In genomic region chr22:48803993-48804810, GRCh38 we compare ENCODE assay signal across 23 cellular contexts.
DNase-seq lines count a peak whose midpoint lies in the region; ATAC-seq, FAIRE-seq and TF ChIP-seq lines count a peak whose summit lies in the region.
"Had no signal": no experiment of that assay in that cellular context is flagged by ENCODE, and none has a peak within 500 bp of the region (broad histone marks: within the 10 kb centered on the region; RNA-seq: fewer than 3 reads in every experiment).

No MANE protein-coding gene starts in this region.

- no peak for FAIRE-seq in H1 (lab: Jason Lieb, UNC)

- H4K20me1 ChIP-seq in H1 (replicated peaks in 1 of 2; ENCODE audit: control insufficient read depth in 1 of 2, insufficient read depth in 2 of 2, low read length in 2 of 2) (no peaks in the 10 kb centered on the region), neural progenitor cell (ENCODE audit: low read depth) (no peaks in the 10 kb centered on the region)
- H4K20me1 ChIP-seq: BLaER1 had no signal

- no peak overlapping the region for H3K4me3 Mint-ChIP-seq in neural progenitor cell
- H3K4me3 Mint-ChIP-seq: CD4-positive, alpha-beta T cell; IgD-negative memory B cell had no signal

- H3K4me1 ChIP-seq in H1 (replicated peaks in 1 of 4; ENCODE audit: control insufficient read depth in 3 of 4, insufficient read depth in 4 of 4, low read length in 3 of 4) (no peaks in the 10 kb centered on the region), neural progenitor cell (no peaks in the 10 kb centered on the region)

- H2BK15ac ChIP-seq in H1 (ENCODE audit: low read length), result no peak overlapping the region

- H3K4ac ChIP-seq in H1 (replicated peaks; ENCODE audit: insufficient read length, low read depth, low read length), result no peak overlapping the region

- H4K8ac ChIP-seq in H1 (ENCODE audit: extremely low read depth, insufficient read depth, low read length), result peak overlapping the region; percentile 51; the same call in 1 of the 2 replicates

- no peaks in the 10 kb centered on the region for H3K4me1 Mint-ChIP-seq in neural progenitor cell
- H3K4me1 Mint-ChIP-seq: IgD-negative memory B cell had no signal

- no peak overlapping the region for H2AFZ ChIP-seq in H1 (ENCODE audit: low read length)
- H2AFZ ChIP-seq in neural progenitor cell (replicated peaks), result no peak overlapping the region
- H2AFZ ChIP-seq: GM23248 had no signal

- H2BK5ac ChIP-seq in H1 (ENCODE audit: low read depth, low read length), result no peak overlapping the region

- DNase-seq in M059J (ENCODE audit: low read depth) (peak; percentile 3), H1 (ENCODE audit: low read depth in 1 of 2, low spot score in 2 of 2) (no peak), neural progenitor cell (ENCODE audit: low spot score) (no peak), ureter (ENCODE audit: low spot score) (peak; percentile 12), NCI-H1048 (lab: John Stamatoyannopoulos, UW) (no peak)
- no peak for DNase-seq in stimulated activated CD4-positive, alpha-beta T cell treated with anti-CD3 and anti-CD28 coated beads, Interleukin-4, amount 100 ng/mL, for 24 hours
- DNase-seq: CD4-positive, alpha-beta T cell; COR-L47; DMS79 treated with DMSO at 0.1 percent for 48 hours; GM23248; MV-4-11; NCI-H1694; NCI-H2081; NCI-H2171; NCI-H345; NCI-H524 treated with DMSO at 0.1 percent for 48 hours; NCI-H82; OCI-M1; SHP77 had no signal

- no peak overlapping the region for H3K9ac ChIP-seq in H1 (replicated peaks in 1 of 4; ENCODE audit: extremely low read depth in 1 of 4, low read depth in 3 of 4, low read length in 3 of 4)
- no peak overlapping the region for H3K9ac ChIP-seq in neural progenitor cell
- H3K9ac ChIP-seq: BLaER1, GM23248 had no signal

- TF ChIP-seq POLR2A in H1 (IDR thresholded peaks at IDR 0.05; ENCODE audit: control extremely low read depth in 1 of 2, low read depth in 2 of 2, low read length in 2 of 2), result no peak

- TF ChIP-seq RAD21 in H1 (IDR thresholded peaks at IDR 0.05 in 1 of 2, conservative IDR thresholded peaks at IDR 0.05 in 1 of 2; ENCODE audit: low read depth in 2 of 2, low read length in 2 of 2), result no peak; a peak in 1 of 4 replicates

- no peak overlapping the region for H3K14ac ChIP-seq in H1 (ENCODE audit: insufficient read length)

- no peak overlapping the region for H2BK12ac ChIP-seq in H1 (ENCODE audit: low read depth, low read length)

- no peak overlapping the region for H2AK5ac ChIP-seq in H1 (ENCODE audit: low read depth, low read length)

- no peaks in the 10 kb centered on the region for H3K36me3 Mint-ChIP-seq in neural progenitor cell

- H3K27me3 ChIP-seq in H1 (replicated peaks in 1 of 4; ENCODE audit: control insufficient read depth in 3 of 4, extremely low read depth in 1 of 4, insufficient read depth in 3 of 4, low read length in 3 of 4), result no peaks in the 10 kb centered on the region
- no peaks in the 10 kb centered on the region for H3K27me3 ChIP-seq in neural progenitor cell

- H4K91ac ChIP-seq in H1 (replicated peaks; ENCODE audit: insufficient read length, low read length), result no peak overlapping the region

- H2BK120ac ChIP-seq in H1 (replicated peaks; ENCODE audit: low read depth, low read length), result no peak overlapping the region

- 93% methylated on average over 17 of the region's 25 CpGs; no CpG with 5 or more reads in 1 of the 2 experiments for whole genome bisulfite sequencing in H1 (ENCODE audit: extremely low coverage in 1 of 2, insufficient coverage in 1 of 2, insufficient read length in 1 of 2, insufficient replicate concordance in 2 of 2, low coverage in 1 of 2, low lambda C conversion rate in 2 of 2, missing lambda C conversion rate in 1 of 2), 2 experiments

- H3K23ac ChIP-seq in H1 (ENCODE audit: insufficient read length), result no peak overlapping the region

- no peak for TF ChIP-seq EP300 in H1 (IDR thresholded peaks at IDR 0.05; ENCODE audit: borderline replicate concordance in 1 of 2, low read depth in 2 of 2, low read length in 2 of 2)

- H3K27me3 Mint-ChIP-seq in neural progenitor cell (ENCODE audit: insufficient read depth, low read depth), result peaks cover 4% of the 10 kb centered on the region
- H3K27me3 Mint-ChIP-seq: CD4-positive, alpha-beta T cell; IgD-negative memory B cell had no signal

- POLR2A ChIA-PET in H1 (lab: Charles Lee; ENCODE audit: partially characterized antibody), result no interaction called here

- no peak overlapping the region for H2BK20ac ChIP-seq in H1 (ENCODE audit: low read length)

- peaks cover 3% of the 10 kb centered on the region; the same call in 1 of the 2 replicates for H3K23me2 ChIP-seq in H1 (ENCODE audit: low read depth, low read length)

- H4K5ac ChIP-seq in H1 (ENCODE audit: insufficient read length, low read depth, low read length), result no peak overlapping the region

- no peaks in the 10 kb centered on the region for H3F3A ChIP-seq in neural progenitor cell (ENCODE audit: low read depth)

- H3K18ac ChIP-seq in H1 (ENCODE audit: extremely low read depth, low read length), result no peak overlapping the region

- H3K79me2 ChIP-seq in H1 (ENCODE audit: control insufficient read depth in 1 of 2, insufficient read depth in 2 of 2, low read length in 2 of 2), result no peaks in the 10 kb centered on the region
- H3K79me2 ChIP-seq in neural progenitor cell (ENCODE audit: low read depth), result no peaks in the 10 kb centered on the region

- H3K27ac ChIP-seq in H1 (ENCODE audit: low read depth, low read length), result no peak overlapping the region
- H3K27ac ChIP-seq in neural progenitor cell, result no peak overlapping the region
- H3K27ac ChIP-seq: BLaER1, GM23248, SK-N-MC had no signal

- H3K79me1 ChIP-seq in H1 (ENCODE audit: low read depth, low read length), result no peaks in the 10 kb centered on the region

- no peak overlapping the region for H3K27ac Mint-ChIP-seq in neural progenitor cell
- H3K27ac Mint-ChIP-seq: CD4-positive, alpha-beta T cell; IgD-negative memory B cell had no signal

- H3K9me3 Mint-ChIP-seq in neural progenitor cell, result no peaks in the 10 kb centered on the region
- H3K9me3 Mint-ChIP-seq: CD4-positive, alpha-beta T cell had no signal

- ATAC-seq in GM21390 (IDR thresholded peaks at IDR 0.05; ENCODE audit: unreplicated experiment), result no peak

- H3K4me3 ChIP-seq in H1 (ENCODE audit: extremely low read depth in 1 of 4, insufficient read depth in 2 of 4, low read depth in 3 of 4, low read length in 4 of 4) (no peak overlapping the region), neural progenitor cell (no peak overlapping the region)
- H3K4me3 ChIP-seq: BLaER1, GM23248, SK-N-MC had no signal

- no peaks in the 10 kb centered on the region for H3K36me3 ChIP-seq in H1 (ENCODE audit: control insufficient read depth in 2 of 4, insufficient read depth in 4 of 4, low read length in 3 of 4)
- no peaks in the 10 kb centered on the region for H3K36me3 ChIP-seq in neural progenitor cell
- H3K36me3 ChIP-seq: BLaER1 had no signal

- TF ChIP-seq CTCF in H1 (IDR thresholded peaks at IDR 0.05; ENCODE audit: control extremely low read depth in 1 of 3, insufficient read depth in 1 of 3, low read depth in 1 of 3, low read length in 3 of 3) (peak in 2 of 3 experiments; percentile 14 to 21; a peak in 2 of 4 replicates), neural progenitor cell (IDR thresholded peaks at IDR 0.05) (peak; percentile 10)

- H3K56ac ChIP-seq in H1 (replicated peaks; ENCODE audit: insufficient read length, low read depth, low read length), result no peak overlapping the region

- H3K4me2 ChIP-seq in H1 (ENCODE audit: insufficient read depth in 1 of 2, low read depth in 2 of 2, low read length in 2 of 2) (no peak overlapping the region), neural progenitor cell (no peak overlapping the region)
- H3K4me2 ChIP-seq: BLaER1 had no signal

- H3K9me3 ChIP-seq in H1 (ENCODE audit: insufficient read depth in 2 of 2, low read depth in 1 of 2, low read length in 1 of 2), result no peaks in the 10 kb centered on the region
- no peaks in the 10 kb centered on the region for H3K9me3 ChIP-seq in neural progenitor cell (ENCODE audit: low read depth)
- H3K9me3 ChIP-seq: BLaER1 had no signal

- CTCF ChIA-PET in H1 (lab: Charles Lee; ENCODE audit: partially characterized antibody), result no interaction called here

TF ChIP-seq in H1, 55 proteins besides CTCF, POLR2A, EP300 and RAD21:
- TF ChIP-seq NRF1 (IDR thresholded peaks at IDR 0.05; ENCODE audit: low read depth, low read length), result no peak

Comparison
In these comparisons a context has a peak if more than half of its experiments do, and no peak if none do; other contexts are left out.
1. DNase-seq: peak in M059J (single experiment) and ureter (single experiment); none in H1 (0 of 2), neural progenitor cell (single experiment), NCI-H1048 (single experiment) and stimulated activated CD4-positive, alpha-beta T cell treated with anti-CD3 and anti-CD28 coated beads, Interleukin-4, amount 100 ng/mL, for 24 hours (single experiment).